Comparison of ENCODE assay signal across 14 cellular contexts in the genomic region with DNA sequence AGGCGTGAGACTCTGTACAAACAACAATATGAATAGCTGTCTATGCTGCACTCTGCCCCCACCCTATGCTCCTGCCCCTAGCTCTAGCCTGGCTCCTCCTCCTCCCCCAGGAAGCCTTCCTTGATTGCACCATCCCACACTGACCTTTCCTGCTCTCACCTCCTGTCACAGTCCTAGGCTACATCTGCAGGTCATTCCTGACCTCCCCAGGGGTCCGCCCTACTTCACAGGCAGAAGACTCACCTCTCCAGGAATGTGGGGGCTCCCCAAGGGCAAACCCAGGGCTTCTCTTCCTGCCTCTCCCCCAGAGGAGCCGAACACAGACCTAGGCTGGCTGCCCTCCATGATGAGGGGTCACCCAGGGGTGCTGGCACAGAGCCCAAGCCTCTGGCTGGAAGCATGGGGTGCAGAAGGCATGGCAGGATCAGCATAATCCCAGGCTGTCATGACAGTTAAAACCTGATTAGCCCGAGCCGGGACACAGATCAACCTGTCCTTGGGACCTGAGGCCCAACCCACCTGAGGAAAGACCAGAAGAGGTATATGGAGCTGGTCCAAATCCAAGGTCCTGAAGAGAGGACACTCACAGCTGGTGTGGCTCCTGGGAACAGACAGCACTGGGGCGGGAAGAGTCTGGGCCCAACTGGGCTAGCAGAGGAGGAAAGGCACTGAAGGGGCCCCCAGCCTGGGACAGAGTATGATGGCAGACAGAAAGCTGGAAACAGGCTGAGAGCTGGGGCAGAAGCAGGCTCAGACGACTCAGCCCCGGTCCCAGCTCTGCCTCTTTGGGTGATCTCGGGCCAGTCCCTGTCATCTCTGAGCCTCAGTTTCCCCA. TPM values are rescaled to one million over a fixed set of nuclear protein-coding genes. Genes with fewer than 3 reads are reported as not detected.
A peak's percentile ranks its signal among the peaks of the same experiment; 100 is the strongest.
DNase-seq lines count a peak whose midpoint lies in the region; ATAC-seq, FAIRE-seq and TF ChIP-seq lines count a peak whose summit lies in the region.
"Had no signal": no experiment of that assay in that cellular context is flagged by ENCODE, and none has a peak within 500 bp of the region (broad histone marks: within the 10 kb centered on the region; RNA-seq: fewer than 3 reads in every experiment).

No MANE protein-coding gene starts in this region.

- 0 out of 2 replicates have a peak overlapping the region, but pooled peaks have one; percentile 27 for H3K27ac ChIP-seq in Karpas-422 (ENCODE audit: low read length)

- H4K20me1 ChIP-seq in Karpas-422 (ENCODE audit: insufficient read depth, low read depth, low read length), result peaks cover 65% of the 10 kb centered on the region

- TF ChIP-seq POLR2A in GM12892 (IDR thresholded peaks at IDR 0.05; ENCODE audit: low read depth, low read length), result no peak

- H3K9ac ChIP-seq in Karpas-422 (ENCODE audit: low read length), result no peak overlapping the region

- H3K27me3 ChIP-seq in Karpas-422 (ENCODE audit: low read length), result peaks cover 3% of the 10 kb centered on the region; the same call in 1 of the 2 replicates

- peaks cover 61% of the 10 kb centered on the region for H3K36me3 Mint-ChIP-seq in activated T-cell treated with anti-CD3 and anti-CD28 coated beads, Interleukin-2, amount 50 U/mL, for 4 hours (ENCODE audit: insufficient read depth)
- H3K36me3 Mint-ChIP-seq in brain, result no peaks in the 10 kb centered on the region
- peaks cover 85 to 98% of the 10 kb centered on the region in 2 donors for H3K36me3 Mint-ChIP-seq in stimulated activated naive B cell treated with anti-CD40 and anti-IgM and Interleukin-4, amounts not matched to agents 10 μg/mL and 1 μg/mL and 100 μg/mL, for 72 hours

- H3K4me2 ChIP-seq in Karpas-422 (ENCODE audit: low read depth, low read length, poor library complexity, severe bottlenecking), result no peak overlapping the region

- peaks cover 39% of the 10 kb centered on the region for H3K79me2 ChIP-seq in Karpas-422 (ENCODE audit: low read length)

- peak overlapping the region; percentile 94 for H3K4me3 Mint-ChIP-seq in activated T-cell treated with anti-CD3 and anti-CD28 coated beads, Interleukin-2, amount 50 U/mL, for 4 hours
- H3K4me3 Mint-ChIP-seq in brain, result peak overlapping the region in 1 of 5 experiments; percentile 60
- H3K4me3 Mint-ChIP-seq in stimulated activated naive B cell treated with anti-CD40 and anti-IgM and Interleukin-4, amounts not matched to agents 10 μg/mL and 1 μg/mL and 100 μg/mL, for 72 hours, result peak overlapping the region; percentile 91 to 94

- FAIRE-seq in GM12892 (lab: Jason Lieb, UNC), result no peak
- FAIRE-seq: HTR-8/SVneo had no signal

- H3K4me1 Mint-ChIP-seq in activated T-cell treated with anti-CD3 and anti-CD28 coated beads, Interleukin-2, amount 50 U/mL, for 4 hours (ENCODE audit: low read depth), result peaks cover 56% of the 10 kb centered on the region
- H3K4me1 Mint-ChIP-seq in brain, result peaks cover 59% of the 10 kb centered on the region
- peaks cover 79 to 97% of the 10 kb centered on the region in 2 donors for H3K4me1 Mint-ChIP-seq in stimulated activated naive B cell treated with anti-CD40 and anti-IgM and Interleukin-4, amounts not matched to agents 10 μg/mL and 1 μg/mL and 100 μg/mL, for 72 hours

- no peaks in the 10 kb centered on the region for H3K9me3 Mint-ChIP-seq in activated T-cell treated with anti-CD3 and anti-CD28 coated beads, Interleukin-2, amount 50 U/mL, for 4 hours
- peaks cover 0 to 2% (median 0%) of the 10 kb centered on the region in 5 experiments for H3K9me3 Mint-ChIP-seq in brain
- H3K9me3 Mint-ChIP-seq in stimulated activated naive B cell treated with anti-CD40 and anti-IgM and Interleukin-4, amounts not matched to agents 10 μg/mL and 1 μg/mL and 100 μg/mL, for 72 hours, result no peaks in the 10 kb centered on the region

- no peak overlapping the region for H3K4me3 ChIP-seq in Karpas-422 (ENCODE audit: low read length)
- H3K4me3 ChIP-seq: colonic mucosa had no signal

- H3K27me3 Mint-ChIP-seq in activated T-cell treated with anti-CD3 and anti-CD28 coated beads, Interleukin-2, amount 50 U/mL, for 4 hours (ENCODE audit: low read depth), result no peaks in the 10 kb centered on the region
- H3K27me3 Mint-ChIP-seq in brain, result no peaks in the 10 kb centered on the region
- no peaks in the 10 kb centered on the region for H3K27me3 Mint-ChIP-seq in stimulated activated naive B cell treated with anti-CD40 and anti-IgM and Interleukin-4, amounts not matched to agents 10 μg/mL and 1 μg/mL and 100 μg/mL, for 72 hours

- no peaks in the 10 kb centered on the region for H3K9me2 ChIP-seq in Karpas-422 (replicated peaks; ENCODE audit: insufficient read depth, low read length)

- peaks cover 75% of the 10 kb centered on the region for H3K4me1 ChIP-seq in Karpas-422 (ENCODE audit: low read length)

- no peak for DNase-seq in activated T-cell treated with anti-CD3 and anti-CD28 coated beads, Interleukin-2, amount 50 U/mL, for 4 hours
- DNase-seq in activated T-cell treated with anti-CD3 and anti-CD28 coated beads, Interleukin-2, amount 50 U/mL, for 1 hour, result no peak
- DNase-seq in Karpas-422 (no peak), GM12892 (ENCODE audit: insufficient read length) (no peak)
- DNase-seq in stimulated activated naive B cell treated with anti-CD40 and anti-IgM and Interleukin-4, amounts not matched to agents 10 μg/mL and 1 μg/mL and 100 μg/mL, for 72 hours, result no peak
- DNase-seq: activated CD4-positive, alpha-beta T cell treated with anti-CD3 and anti-CD28 coated beads for 4 hours; colonic mucosa; NCI-H345; OCI-M1; SW 1271 had no signal

- no peaks in the 10 kb centered on the region for H3K36me3 ChIP-seq in Karpas-422 (ENCODE audit: insufficient read depth, low read length)
- H3K36me3 ChIP-seq: colonic mucosa had no signal

- no peak overlapping the region for H2AFZ ChIP-seq in Karpas-422 (ENCODE audit: low read length)

- ATAC-seq in activated T-cell treated with anti-CD3 and anti-CD28 coated beads, Interleukin-2, amount 50 U/mL, for 4 hours, result no peak
- no peak for ATAC-seq in stimulated activated naive B cell treated with anti-CD40 and anti-IgM and Interleukin-4, amounts not matched to agents 10 μg/mL and 1 μg/mL and 100 μg/mL, for 72 hours (replicated peaks)
- no peak for ATAC-seq in GM18498 (IDR thresholded peaks at IDR 0.05; ENCODE audit: unreplicated experiment)
- ATAC-seq in HG02642 (IDR thresholded peaks at IDR 0.05; ENCODE audit: poor library complexity, unreplicated experiment), result no peak

- TF ChIP-seq CTCF in brain (conservative IDR thresholded peaks at IDR 0.05), result no peak

- peak overlapping the region; percentile 51 to 87 (median 57) for H3K27ac Mint-ChIP-seq in brain
- H3K27ac Mint-ChIP-seq in stimulated activated naive B cell treated with anti-CD40 and anti-IgM and Interleukin-4, amounts not matched to agents 10 μg/mL and 1 μg/mL and 100 μg/mL, for 72 hours, result peak overlapping the region; percentile 96

- no peaks in the 10 kb centered on the region for H3K9me3 ChIP-seq in Karpas-422 (ENCODE audit: low read length)
- H3K9me3 ChIP-seq: colonic mucosa had no signal

RNA-seq across cellular contexts. Expression of gene SEMA7A, which starts 5.9 kb away (rescaled TPM):
- 100 to 1,000 TPM; 187 to 215 (median 195) TPM for total RNA-seq in activated T-cell treated with anti-CD3 and anti-CD28 coated beads, Interleukin-2, amount 50 U/mL, for 4 hours
- total RNA-seq in Karpas-422 (2014; rRNA removed; shearing (Covaris generic); ENCODE audit: low replicate concordance), result 41.6 and 49.1 TPM in 2 replicates
- polyA plus RNA-seq in brain (ENCODE audit: insufficient read depth, low read depth, low replicate concordance), result 22.2 TPM
- 61.4 TPM for polyA plus RNA-seq in GM12892 (2012; ENCODE audit: missing spikeins)

RNA-seq across cellular contexts. Expression of gene UBL7, which starts 33.1 kb away (rescaled TPM):
- 10 to 100 TPM; 53.4 to 60.1 (median 59.2) TPM for total RNA-seq in activated T-cell treated with anti-CD3 and anti-CD28 coated beads, Interleukin-2, amount 50 U/mL, for 4 hours
- total RNA-seq in Karpas-422 (2014; rRNA removed; shearing (Covaris generic); ENCODE audit: low replicate concordance), result 71.3 and 84.2 TPM in 2 replicates
- polyA plus RNA-seq in brain (ENCODE audit: insufficient read depth, low read depth, low replicate concordance), result 156 TPM
- 62.5 TPM for polyA plus RNA-seq in GM12892 (2012; ENCODE audit: missing spikeins)
